3 cellular contexts compared by ENCODE assay signal in genomic region chr17:55660171-55660886, GRCh38.
TF ChIP-seq lines count a peak whose summit lies in the region.

No MANE protein-coding gene starts in this region.

TF ChIP-seq in IMR-90, 13 proteins besides CTCF, POLR2A, EP300 and RAD21:
- TF ChIP-seq CEBPB (IDR thresholded peaks at IDR 0.05; ENCODE audit: low read depth, low read length): no peak
- no peak for TF ChIP-seq FOS (IDR thresholded peaks at IDR 0.05; ENCODE audit: low read depth, low read length)
- no peak for TF ChIP-seq MAFK (IDR thresholded peaks at IDR 0.05; ENCODE audit: low read depth, low read length)
- TF ChIP-seq, protein P1, sequence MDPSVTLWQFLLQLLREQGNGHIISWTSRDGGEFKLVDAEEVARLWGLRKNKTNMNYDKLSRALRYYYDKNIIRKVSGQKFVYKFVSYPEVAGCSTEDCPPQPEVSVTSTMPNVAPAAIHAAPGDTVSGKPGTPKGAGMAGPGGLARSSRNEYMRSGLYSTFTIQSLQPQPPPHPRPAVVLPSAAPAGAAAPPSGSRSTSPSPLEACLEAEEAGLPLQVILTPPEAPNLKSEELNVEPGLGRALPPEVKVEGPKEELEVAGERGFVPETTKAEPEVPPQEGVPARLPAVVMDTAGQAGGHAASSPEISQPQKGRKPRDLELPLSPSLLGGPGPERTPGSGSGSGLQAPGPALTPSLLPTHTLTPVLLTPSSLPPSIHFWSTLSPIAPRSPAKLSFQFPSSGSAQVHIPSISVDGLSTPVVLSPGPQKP (IDR thresholded peaks at IDR 0.05; ENCODE audit: borderline replicate concordance, low read depth, low read length): no peak
- TF ChIP-seq, protein P2, sequence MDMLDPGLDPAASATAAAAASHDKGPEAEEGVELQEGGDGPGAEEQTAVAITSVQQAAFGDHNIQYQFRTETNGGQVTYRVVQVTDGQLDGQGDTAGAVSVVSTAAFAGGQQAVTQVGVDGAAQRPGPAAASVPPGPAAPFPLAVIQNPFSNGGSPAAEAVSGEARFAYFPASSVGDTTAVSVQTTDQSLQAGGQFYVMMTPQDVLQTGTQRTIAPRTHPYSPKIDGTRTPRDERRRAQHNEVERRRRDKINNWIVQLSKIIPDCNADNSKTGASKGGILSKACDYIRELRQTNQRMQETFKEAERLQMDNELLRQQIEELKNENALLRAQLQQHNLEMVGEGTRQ (IDR thresholded peaks at IDR 0.05; ENCODE audit: low read depth, low read length): no peak
- no peak for TF ChIP-seq MAZ (IDR thresholded peaks at IDR 0.05; ENCODE audit: borderline replicate concordance, low read depth, low read length)
- no peak for TF ChIP-seq BHLHE40 (IDR thresholded peaks at IDR 0.05; ENCODE audit: low read depth, low read length)
- TF ChIP-seq RFX5 (IDR thresholded peaks at IDR 0.05; ENCODE audit: low read depth, low read length): no peak
- no peak for TF ChIP-seq RCOR1 (IDR thresholded peaks at IDR 0.05; ENCODE audit: insufficient replicate concordance, low read length)
- no peak for TF ChIP-seq SMC3 (IDR thresholded peaks at IDR 0.05; ENCODE audit: low read depth, low read length)
- no peak for TF ChIP-seq NFE2L2 (IDR thresholded peaks at IDR 0.05; ENCODE audit: low read depth, low read length)
- TF ChIP-seq MXI1 (IDR thresholded peaks at IDR 0.05; ENCODE audit: borderline replicate concordance, low read depth, low read length): no peak
- TF ChIP-seq CHD1 (IDR thresholded peaks at IDR 0.05; ENCODE audit: low read depth, low read length): no peak

TF ChIP-seq in GM12878, 131 proteins besides CTCF, POLR2A, EP300 and RAD21:
- no peak for TF ChIP-seq CHD4 (IDR thresholded peaks at IDR 0.05)
- peak; percentile 15 for TF ChIP-seq PBX3 (IDR thresholded peaks at IDR 0.05; ENCODE audit: insufficient replicate concordance, low read depth, low read length)
- no peak for TF ChIP-seq IKZF1 (conservative IDR thresholded peaks at IDR 0.05)
- TF ChIP-seq RFX5 (IDR thresholded peaks at IDR 0.05; ENCODE audit: low read depth, low read length): no peak
- no peak for TF ChIP-seq ATF3 (IDR thresholded peaks at IDR 0.05; ENCODE audit: borderline replicate concordance, extremely low read depth, low read depth, low read length)
- TF ChIP-seq PKNOX1 (IDR thresholded peaks at IDR 0.05): peak; percentile 21; the same call in 1 of the 2 replicates
- no peak for TF ChIP-seq IRF3 (IDR thresholded peaks at IDR 0.05)
- no peak for TF ChIP-seq GABPA (IDR thresholded peaks at IDR 0.05; ENCODE audit: low read depth)

TF ChIP-seq in HepG2, 621 proteins besides CTCF, POLR2A, EP300 and RAD21:
- TF ChIP-seq ZNF280B (CRISPR knock-in tag; IDR thresholded peaks at IDR 0.05; ENCODE audit: borderline replicate concordance) (no peak), ZNF530 (CRISPR knock-in tag; IDR thresholded peaks at IDR 0.05; ENCODE audit: low read depth) (no peak), HIVEP1 (CRISPR knock-in tag; IDR thresholded peaks at IDR 0.05) (no peak), ZIK1 (CRISPR knock-in tag; IDR thresholded peaks at IDR 0.05; ENCODE audit: borderline replicate concordance, low read depth) (no peak), FOXC1 (CRISPR knock-in tag; IDR thresholded peaks at IDR 0.05; ENCODE audit: borderline replicate concordance) (no peak)
